14 cellular contexts compared by ENCODE assay signal in genomic region chr3:76656531-76657070, GRCh38.
DNase-seq lines count a peak whose midpoint lies in the region; ATAC-seq and TF ChIP-seq lines count a peak whose summit lies in the region.
"Had no signal": no experiment of that assay in that cellular context is flagged by ENCODE, and none has a peak within 500 bp of the region (broad histone marks: within the 10 kb centered on the region; RNA-seq: fewer than 3 reads in every experiment).

No MANE protein-coding gene starts in this region.

- H3K4me1 ChIP-seq in HEK293 (ENCODE audit: control insufficient read depth, insufficient read depth, low read length), result no peaks in the 10 kb centered on the region

- H3K4me3 ChIP-seq in HEK293 (ENCODE audit: low read depth, low read length), result no peak overlapping the region

- no peaks in the 10 kb centered on the region for H3K9me3 ChIP-seq in HEK293 (ENCODE audit: control insufficient read depth, insufficient read depth, low read depth, low read length)

- H3K27ac Mint-ChIP-seq in WTC11, result no peak overlapping the region
- H3K27ac Mint-ChIP-seq in activated T-cell treated with anti-CD3 and anti-CD28 coated beads, Interleukin-2, amount 50 U/mL, for 72 hours, result no peak overlapping the region
- H3K27ac Mint-ChIP-seq: B cell; CD4-positive, alpha-beta T cell had no signal

- 0 out of 2 replicates have a peak, but pooled peaks have one; percentile 15 for ATAC-seq in WTC11
- ATAC-seq in activated T-cell treated with anti-CD3 and anti-CD28 coated beads, Interleukin-2, amount 50 U/mL, for 72 hours (replicated peaks in 1 of 2), result no peak
- ATAC-seq: HCT116 had no signal

- no peaks in the 10 kb centered on the region for H3K36me3 ChIP-seq in HEK293 (ENCODE audit: control insufficient read depth in 2 of 2, insufficient read depth in 1 of 2, low read length in 2 of 2)

- peaks cover 44% of the 10 kb centered on the region for H3K4me1 Mint-ChIP-seq in WTC11
- H3K4me1 Mint-ChIP-seq in activated T-cell treated with anti-CD3 and anti-CD28 coated beads, Interleukin-2, amount 50 U/mL, for 72 hours (ENCODE audit: low read depth), result no peaks in the 10 kb centered on the region
- H3K4me1 Mint-ChIP-seq: B cell had no signal

- no peak overlapping the region for H3K4me3 Mint-ChIP-seq in WTC11
- H3K4me3 Mint-ChIP-seq in activated T-cell treated with anti-CD3 and anti-CD28 coated beads, Interleukin-2, amount 50 U/mL, for 72 hours, result no peak overlapping the region
- H3K4me3 Mint-ChIP-seq: B cell; CD4-positive, alpha-beta T cell had no signal

- TF ChIP-seq CTCF in HEK293 (tag by site-specific recombination; IDR thresholded peaks at IDR 0.05), result no peak
- no peak for TF ChIP-seq CTCF in WTC11 (IDR thresholded peaks at IDR 0.05)

- no peaks in the 10 kb centered on the region for H3K36me3 Mint-ChIP-seq in WTC11
- peaks cover 0 to 2% of the 10 kb centered on the region in 2 donors for H3K36me3 Mint-ChIP-seq in activated T-cell treated with anti-CD3 and anti-CD28 coated beads, Interleukin-2, amount 50 U/mL, for 72 hours (ENCODE audit: insufficient read depth in 2 of 2)

- POLR2A ChIA-PET in HEK293 (lab: Yijun Ruan, JAX), result no interaction called here
- POLR2A ChIA-PET in WTC11 (lab: Charles Lee), result no interaction called here

- H3K27me3 Mint-ChIP-seq in WTC11 (ENCODE audit: low read depth), result peaks cover 13% of the 10 kb centered on the region
- no peaks in the 10 kb centered on the region for H3K27me3 Mint-ChIP-seq in activated T-cell treated with anti-CD3 and anti-CD28 coated beads, Interleukin-2, amount 50 U/mL, for 72 hours (ENCODE audit: low read depth)
- H3K27me3 Mint-ChIP-seq: B cell; CD4-positive, alpha-beta T cell had no signal

- no peaks in the 10 kb centered on the region for H3K9me3 Mint-ChIP-seq in WTC11
- peaks cover 2 to 8% of the 10 kb centered on the region in 2 donors for H3K9me3 Mint-ChIP-seq in activated T-cell treated with anti-CD3 and anti-CD28 coated beads, Interleukin-2, amount 50 U/mL, for 72 hours

- H3K27ac ChIP-seq in HEK293 (ENCODE audit: extremely low read depth, low read depth, low read length), result no peak overlapping the region

- CTCF ChIA-PET in HEK293 (lab: Yijun Ruan, JAX) (no interaction called here), WTC11 (lab: Charles Lee) (no interaction called here)

- DNase-seq in ELR (ENCODE audit: low read depth) (peak; percentile 55), WTC11 (ENCODE audit: low spot score) (no peak), renal cortical epithelial cell (ENCODE audit: low read depth) (peak; percentile 41), cerebellum (ENCODE audit: low spot score) (no peak), epidermal melanocyte (ENCODE audit: insufficient read length, low spot score) (no peak)
- no peak for DNase-seq in activated T-cell treated with anti-CD3 and anti-CD28 coated beads, Interleukin-2, amount 50 U/mL, for 72 hours
- DNase-seq: C1 segment of cervical spinal cord; CD4-positive, alpha-beta T cell; DMS79 treated with DMSO at 0.1 percent for 48 hours; GF-D8; GOT3 had no signal

TF ChIP-seq in HEK293, 187 proteins besides CTCF, POLR2A, EP300 and RAD21:
- TF ChIP-seq ZNF416 (tag by site-specific recombination; IDR thresholded peaks at IDR 0.05) (no peak), PRDM6 (tag by site-specific recombination; IDR thresholded peaks at IDR 0.05) (peak; percentile 46; the same call in 1 of the 2 replicates)

TF ChIP-seq in WTC11, 78 proteins besides CTCF, POLR2A, EP300 and RAD21:
- TF ChIP-seq NR3C1 (CRISPR knock-in tag; conservative IDR thresholded peaks at IDR 0.05; ENCODE audit: low read depth), result no peak
- no peak for TF ChIP-seq PREB (CRISPR knock-in tag; IDR thresholded peaks at IDR 0.05; ENCODE audit: borderline replicate concordance)
- TF ChIP-seq ZNF232 (CRISPR knock-in tag; IDR thresholded peaks at IDR 0.05), result no peak
- no peak for TF ChIP-seq ZBTB21 (CRISPR knock-in tag; IDR thresholded peaks at IDR 0.05; ENCODE audit: borderline replicate concordance)
- TF ChIP-seq CREB1 (CRISPR knock-in tag; IDR thresholded peaks at IDR 0.05), result no peak
- no peak for TF ChIP-seq ZBTB43 (CRISPR knock-in tag; IDR thresholded peaks at IDR 0.05)
- TF ChIP-seq ZNF281 (CRISPR knock-in tag; IDR thresholded peaks at IDR 0.05), result no peak
- no peak for TF ChIP-seq ERG (CRISPR knock-in tag; IDR thresholded peaks at IDR 0.05)
- no peak for TF ChIP-seq NFYB (CRISPR knock-in tag; conservative IDR thresholded peaks at IDR 0.05; ENCODE audit: low read depth)
- TF ChIP-seq JUN (CRISPR knock-in tag; IDR thresholded peaks at IDR 0.05), result no peak
- TF ChIP-seq NFATC4 (CRISPR knock-in tag; IDR thresholded peaks at IDR 0.05), result no peak
- TF ChIP-seq ATF2 (CRISPR knock-in tag; IDR thresholded peaks at IDR 0.05; ENCODE audit: borderline replicate concordance, low read depth), result no peak
- no peak for TF ChIP-seq GRHL2 (CRISPR knock-in tag; IDR thresholded peaks at IDR 0.05; ENCODE audit: insufficient replicate concordance, severe bottlenecking)
- no peak for TF ChIP-seq SP1 (CRISPR knock-in tag; conservative IDR thresholded peaks at IDR 0.05)
- no peak for TF ChIP-seq EMX1 (CRISPR knock-in tag; IDR thresholded peaks at IDR 0.05)
- TF ChIP-seq ESRRA (CRISPR knock-in tag; IDR thresholded peaks at IDR 0.05; ENCODE audit: borderline replicate concordance), result no peak
- no peak for TF ChIP-seq OVOL2 (CRISPR knock-in tag; IDR thresholded peaks at IDR 0.05; ENCODE audit: borderline replicate concordance)

Comparison
In these comparisons a context has a peak if more than half of its experiments do, and no peak if none do; other contexts are left out.
1. DNase-seq: peak in ELR (single experiment) and renal cortical epithelial cell (single experiment); none in WTC11 (single experiment), cerebellum (single experiment), epidermal melanocyte (single experiment) and activated T-cell treated with anti-CD3 and anti-CD28 coated beads, Interleukin-2, amount 50 U/mL, for 72 hours (0 of 2).